ENCODE assay signal across 16 cellular contexts in the genomic region with DNA sequence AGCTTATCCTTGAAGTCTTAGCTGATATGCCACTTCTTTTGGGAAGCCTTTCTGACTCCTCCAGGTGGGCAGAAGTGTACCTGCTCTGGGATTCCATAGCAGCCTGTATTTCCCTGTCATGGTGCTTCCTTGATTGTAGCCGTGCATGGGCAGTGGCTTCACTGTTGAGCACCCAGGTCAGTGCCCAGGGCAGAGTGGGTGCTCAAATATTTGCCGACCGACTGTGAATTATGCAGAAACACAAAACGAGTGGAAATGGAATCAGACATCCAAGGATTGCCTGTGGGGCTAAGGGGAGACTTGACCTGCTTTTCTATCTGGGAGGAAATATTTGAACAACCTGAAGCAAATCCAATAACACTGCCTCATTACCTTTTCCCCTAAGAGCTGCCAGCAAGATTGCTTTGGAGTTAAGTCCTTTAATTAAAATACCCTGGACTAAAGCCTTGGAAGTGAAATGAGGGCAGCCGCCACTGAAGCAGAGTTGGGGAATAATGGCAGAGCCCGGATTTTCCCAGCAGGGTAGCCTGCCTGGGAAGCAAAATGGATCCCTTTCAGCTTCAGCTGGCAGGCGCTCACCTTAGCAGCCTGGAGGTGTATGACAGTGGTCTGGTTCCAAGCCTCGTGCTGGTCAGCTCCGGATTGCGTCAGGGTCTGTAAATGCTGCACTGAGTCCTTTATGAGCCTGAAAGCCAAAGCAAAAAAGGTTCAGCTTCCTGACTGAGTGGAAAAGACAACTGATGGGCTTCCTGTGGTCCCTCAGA. TPM values are rescaled to one million over a fixed set of nuclear protein-coding genes. Genes with fewer than 3 reads are reported as not detected.
DNase-seq lines count a peak whose midpoint lies in the region; ATAC-seq and TF ChIP-seq lines count a peak whose summit lies in the region.
"Had no signal": no experiment of that assay in that cellular context is flagged by ENCODE, and none has a peak within 500 bp of the region (broad histone marks: within the 10 kb centered on the region; RNA-seq: fewer than 3 reads in every experiment).

No MANE protein-coding gene starts in this region.

- H3K36me3 ChIP-seq in Panc1 (ENCODE audit: control insufficient read depth, insufficient read depth, low read length) = no peaks in the 10 kb centered on the region
- H3K36me3 ChIP-seq: neutrophil had no signal

- DNase-seq in Ammon's horn (ENCODE audit: low spot score) (peak; percentile 72), Panc1 (ENCODE audit: low read depth, low spot score) (no peak), head of caudate nucleus (peak in 34 of 42 donors; percentile 12 to 78 (median 48)), midbrain (lab: John Stamatoyannopoulos, UW) (peak; percentile 74), coronary artery (ENCODE audit: low spot score) (no peak), NCI-H2196 treated with DMSO at 0.1 percent for 48 hours (lab: John Stamatoyannopoulos, UW; ENCODE audit: unreplicated experiment) (no peak), ureter (ENCODE audit: low spot score) (no peak), NCI-H774 (lab: John Stamatoyannopoulos, UW) (no peak)
- DNase-seq: activated naive CD4-positive, alpha-beta T cell treated with anti-CD3 and anti-CD28 coated beads for 36 hours; NCI-H1048; small intestine; stimulated activated naive CD4-positive, alpha-beta T cell treated with Interleukin-2 at 50 U/mL for 16 hours had no signal

- in situ Hi-C loops in Panc1 (cut with HindIII; ENCODE audit: low pct_unique_long_range_greater_than_20kb, low sequenced_read_pairs) = no loop called here

- CTCF ChIA-PET in Panc1 (lab: Charles Lee) = interaction anchor here (0.6 kb wide), 1 partner anchor 24 kb away, joined by 3 read pairs; no protein-coding TSS in a partner anchor

- H3K4me1 ChIP-seq in Panc1 (ENCODE audit: control insufficient read depth, insufficient read depth, low read length) = peaks cover 25% of the 10 kb centered on the region

- H3K27me3 ChIP-seq in Panc1 (ENCODE audit: control insufficient read depth, insufficient read depth, low read length) = no peaks in the 10 kb centered on the region
- H3K27me3 ChIP-seq: neutrophil had no signal

- intact Hi-C loops in Panc1 (cut with micrococcal nuclease; ENCODE audit: unreplicated experiment) (no loop called here), head of caudate nucleus (cut with DNase I) (no loop called here)

- H3K4me3 ChIP-seq in Panc1 (ENCODE audit: low read depth in 2 of 2, low read length in 2 of 2) = no peak overlapping the region
- H3K4me3 ChIP-seq in coronary artery = no peak overlapping the region
- H3K4me3 ChIP-seq: lung had no signal

- no peaks in the 10 kb centered on the region for H3K9me3 ChIP-seq in Panc1 (ENCODE audit: control insufficient read depth, insufficient read depth, low read depth, low read length)
- H3K9me3 ChIP-seq: neutrophil had no signal

- H3K27ac ChIP-seq in Panc1 (ENCODE audit: low read length) (peak overlapping the region; percentile 59), coronary artery (no peak overlapping the region)
- H3K27ac ChIP-seq: neutrophil had no signal

- POLR2A ChIA-PET in Panc1 (lab: Charles Lee) = interaction anchor here (0.6 kb wide), 2 partner anchors 71 to 89 kb away, joined by 3 to 12 read pairs; no protein-coding TSS in a partner anchor

- ATAC-seq in Panc1 = no peak
- ATAC-seq: CD8-positive, alpha-beta T cell had no signal

- TF ChIP-seq CTCF in Panc1 (IDR thresholded peaks at IDR 0.05) (no peak), coronary artery (IDR thresholded peaks at IDR 0.05) (no peak)

- BruUV-seq in Panc1 (replicated peaks; lab: Mats Ljungman, UMichigan) = no TSS peak

RNA-seq across cellular contexts. Expression of gene ACOX2, which starts 14.9 kb away (rescaled TPM):
- 3.2 TPM for total RNA-seq in Panc1 (2021; ENCODE audit: unreplicated experiment)
- 3.3 TPM for polyA plus RNA-seq in Panc1 (2012; ENCODE audit: insufficient read length)
- total RNA-seq in ureter = 12.8 TPM
- total RNA-seq: activated naive CD4-positive, alpha-beta T cell treated with anti-CD3 and anti-CD28 coated beads for 36 hours; CD8-positive, alpha-beta T cell had no signal

RNA-seq across cellular contexts. Expression of gene KCTD6, which starts 30.2 kb away (rescaled TPM):
- total RNA-seq in Panc1 (2021; ENCODE audit: unreplicated experiment) (18.3 TPM), ureter (11.4 TPM)
- polyA plus RNA-seq in Panc1 (2012; ENCODE audit: insufficient read length) = 16.8 TPM

RNA-seq across cellular contexts. Expression of gene FAM107A, which starts 55.1 kb away (rescaled TPM):
- 0.08 TPM for total RNA-seq in Panc1 (2021; ENCODE audit: unreplicated experiment)
- 0.25 TPM for polyA plus RNA-seq in Panc1 (2012; ENCODE audit: insufficient read length)
- 102 TPM for total RNA-seq in ureter
- total RNA-seq: A673; activated naive CD4-positive, alpha-beta T cell treated with anti-CD3 and anti-CD28 coated beads for 36 hours; CD8-positive, alpha-beta T cell had no signal

Comparison
In these comparisons a context has a peak if more than half of its experiments do, and no peak if none do; other contexts are left out.
1. DNase-seq: peak in Ammon's horn (single experiment), head of caudate nucleus (34 of 42) and midbrain (single experiment); none in Panc1 (single experiment), coronary artery (single experiment), NCI-H2196 treated with DMSO at 0.1 percent for 48 hours (single experiment), ureter (single experiment) and NCI-H774 (single experiment).
2. RNA of gene FAM107A, which starts 55.1 kb away (total RNA-seq): 102 TPM in ureter (single experiment); 0.08 TPM in Panc1 (single experiment); every median in the first group is over 10 times any median in the second.